In the genomic region with DNA sequence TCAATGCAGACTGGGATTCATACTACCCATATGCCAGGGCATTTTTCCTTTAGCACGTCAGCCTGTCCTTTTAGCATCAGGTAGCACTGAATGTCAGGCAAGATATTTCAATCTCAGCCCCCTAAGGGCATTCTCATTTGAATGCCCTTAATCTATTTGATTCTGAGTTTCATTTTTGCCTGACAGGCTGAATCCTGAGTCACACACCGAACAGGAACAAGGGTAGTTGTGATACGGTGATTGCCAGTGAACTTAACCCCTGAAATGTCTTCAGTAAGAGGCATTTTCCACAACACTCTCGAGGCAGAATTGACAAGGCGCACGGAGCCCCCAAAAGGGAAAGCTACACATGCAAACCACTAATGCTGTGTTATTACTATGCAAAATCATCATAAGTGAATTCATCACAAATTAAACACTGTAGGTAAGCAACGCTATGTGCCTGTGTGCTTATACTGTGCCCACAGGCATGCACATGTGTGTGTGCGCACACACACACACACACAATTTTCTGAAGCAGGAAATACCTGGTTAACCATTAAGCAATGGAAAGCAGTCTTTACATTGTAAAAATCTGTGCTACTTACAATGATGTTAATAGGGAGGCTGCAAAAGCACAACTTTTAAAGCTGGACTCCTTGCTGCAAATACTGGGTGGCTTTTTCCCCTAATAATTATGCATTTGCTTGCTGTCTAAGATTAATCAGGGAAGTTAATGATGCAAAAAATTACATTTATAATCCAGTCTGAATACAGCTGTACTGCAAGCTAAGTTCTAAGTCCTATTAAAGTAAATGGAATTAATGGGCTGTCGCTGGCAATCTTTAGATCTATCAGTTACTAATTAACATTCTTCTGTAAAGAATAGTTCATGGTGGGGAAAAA, we compare ENCODE assay signal across 3 cellular contexts.
TF ChIP-seq lines count a peak whose summit lies in the region.

No MANE protein-coding gene starts in this region.

TF ChIP-seq in SK-N-SH treated with all-trans-retinoic acid at 6 μM for 48 hours, 23 proteins besides CTCF, POLR2A, EP300 and RAD21:
- TF ChIP-seq ISL1 (CRISPR knock-in tag; IDR thresholded peaks at IDR 0.05) (peak; percentile 44; the same call in 1 of the 2 replicates), RARB (CRISPR knock-in tag; IDR thresholded peaks at IDR 0.05) (no peak)

TF ChIP-seq in SK-N-SH, 30 proteins besides CTCF, POLR2A, EP300 and RAD21:
- TF ChIP-seq ELF1 (IDR thresholded peaks at IDR 0.05) (no peak), TCF12 (IDR thresholded peaks at IDR 0.05) (no peak), SMC3 (IDR thresholded peaks at IDR 0.05; ENCODE audit: low read depth, low read length) (no peak), POLR2AphosphoS5 (IDR thresholded peaks at IDR 0.05; ENCODE audit: low read depth, low read length) (no peak), GABPA (IDR thresholded peaks at IDR 0.05; ENCODE audit: low read depth) (no peak), FOXJ3 (CRISPR knock-in tag; IDR thresholded peaks at IDR 0.05) (no peak), TEAD4 (IDR thresholded peaks at IDR 0.05; ENCODE audit: borderline replicate concordance, insufficient read depth) (no peak), FOXM1 (IDR thresholded peaks at IDR 0.05; ENCODE audit: low read depth) (no peak), RCOR1 (IDR thresholded peaks at IDR 0.05; ENCODE audit: low read length) (no peak), SIN3A (IDR thresholded peaks at IDR 0.05; ENCODE audit: borderline replicate concordance, low read depth, low read length) (no peak), CHD2 (IDR thresholded peaks at IDR 0.05; ENCODE audit: low read length, partially characterized antibody) (no peak), EZH2phosphoT487 (IDR thresholded peaks at IDR 0.05; ENCODE audit: borderline replicate concordance, low read depth) (no peak), NFIC (IDR thresholded peaks at IDR 0.05; ENCODE audit: borderline replicate concordance) (no peak)
- TF ChIP-seq, protein P1, sequence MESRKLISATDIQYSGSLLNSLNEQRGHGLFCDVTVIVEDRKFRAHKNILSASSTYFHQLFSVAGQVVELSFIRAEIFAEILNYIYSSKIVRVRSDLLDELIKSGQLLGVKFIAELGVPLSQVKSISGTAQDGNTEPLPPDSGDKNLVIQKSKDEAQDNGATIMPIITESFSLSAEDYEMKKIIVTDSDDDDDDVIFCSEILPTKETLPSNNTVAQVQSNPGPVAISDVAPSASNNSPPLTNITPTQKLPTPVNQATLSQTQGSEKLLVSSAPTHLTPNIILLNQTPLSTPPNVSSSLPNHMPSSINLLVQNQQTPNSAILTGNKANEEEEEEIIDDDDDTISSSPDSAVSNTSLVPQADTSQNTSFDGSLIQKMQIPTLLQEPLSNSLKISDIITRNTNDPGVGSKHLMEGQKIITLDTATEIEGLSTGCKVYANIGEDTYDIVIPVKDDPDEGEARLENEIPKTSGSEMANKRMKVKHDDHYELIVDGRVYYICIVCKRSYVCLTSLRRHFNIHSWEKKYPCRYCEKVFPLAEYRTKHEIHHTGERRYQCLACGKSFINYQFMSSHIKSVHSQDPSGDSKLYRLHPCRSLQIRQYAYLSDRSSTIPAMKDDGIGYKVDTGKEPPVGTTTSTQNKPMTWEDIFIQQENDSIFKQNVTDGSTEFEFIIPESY (IDR thresholded peaks at IDR 0.05; ENCODE audit: borderline replicate concordance, low read depth) = no peak
- TF ChIP-seq, protein P2, sequence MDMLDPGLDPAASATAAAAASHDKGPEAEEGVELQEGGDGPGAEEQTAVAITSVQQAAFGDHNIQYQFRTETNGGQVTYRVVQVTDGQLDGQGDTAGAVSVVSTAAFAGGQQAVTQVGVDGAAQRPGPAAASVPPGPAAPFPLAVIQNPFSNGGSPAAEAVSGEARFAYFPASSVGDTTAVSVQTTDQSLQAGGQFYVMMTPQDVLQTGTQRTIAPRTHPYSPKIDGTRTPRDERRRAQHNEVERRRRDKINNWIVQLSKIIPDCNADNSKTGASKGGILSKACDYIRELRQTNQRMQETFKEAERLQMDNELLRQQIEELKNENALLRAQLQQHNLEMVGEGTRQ (IDR thresholded peaks at IDR 0.05; ENCODE audit: borderline replicate concordance, low read depth, low read length) = no peak
- TF ChIP-seq, protein P3, sequence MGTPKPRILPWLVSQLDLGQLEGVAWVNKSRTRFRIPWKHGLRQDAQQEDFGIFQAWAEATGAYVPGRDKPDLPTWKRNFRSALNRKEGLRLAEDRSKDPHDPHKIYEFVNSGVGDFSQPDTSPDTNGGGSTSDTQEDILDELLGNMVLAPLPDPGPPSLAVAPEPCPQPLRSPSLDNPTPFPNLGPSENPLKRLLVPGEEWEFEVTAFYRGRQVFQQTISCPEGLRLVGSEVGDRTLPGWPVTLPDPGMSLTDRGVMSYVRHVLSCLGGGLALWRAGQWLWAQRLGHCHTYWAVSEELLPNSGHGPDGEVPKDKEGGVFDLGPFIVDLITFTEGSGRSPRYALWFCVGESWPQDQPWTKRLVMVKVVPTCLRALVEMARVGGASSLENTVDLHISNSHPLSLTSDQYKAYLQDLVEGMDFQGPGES (IDR thresholded peaks at IDR 0.05; ENCODE audit: low read depth, low read length) = no peak

TF ChIP-seq in H1, 55 proteins besides CTCF, POLR2A, EP300 and RAD21:
- no peak for TF ChIP-seq JUN (IDR thresholded peaks at IDR 0.05; ENCODE audit: low read depth, low read length)
- TF ChIP-seq FOSL1 (IDR thresholded peaks at IDR 0.05; ENCODE audit: insufficient read depth, low read depth, low read length) = no peak
- no peak for TF ChIP-seq RNF2 (IDR thresholded peaks at IDR 0.05; ENCODE audit: borderline replicate concordance, low read depth, low read length, missing control alignments, poor library complexity, severe bottlenecking)
- TF ChIP-seq BRCA1 (IDR thresholded peaks at IDR 0.05; ENCODE audit: low read depth, low read length) = no peak
- TF ChIP-seq CEBPB (IDR thresholded peaks at IDR 0.05; ENCODE audit: low read depth, low read length) = no peak
- no peak for TF ChIP-seq BACH1 (IDR thresholded peaks at IDR 0.05; ENCODE audit: low read length)
- no peak for TF ChIP-seq RBBP5 (IDR thresholded peaks at IDR 0.05; ENCODE audit: borderline replicate concordance, low read depth, low read length)
- TF ChIP-seq PHF8 (conservative IDR thresholded peaks at IDR 0.05; ENCODE audit: low read depth, low read length) = no peak
- TF ChIP-seq TEAD4 (IDR thresholded peaks at IDR 0.05; ENCODE audit: low read depth, low read length) = no peak
- TF ChIP-seq, protein P4, sequence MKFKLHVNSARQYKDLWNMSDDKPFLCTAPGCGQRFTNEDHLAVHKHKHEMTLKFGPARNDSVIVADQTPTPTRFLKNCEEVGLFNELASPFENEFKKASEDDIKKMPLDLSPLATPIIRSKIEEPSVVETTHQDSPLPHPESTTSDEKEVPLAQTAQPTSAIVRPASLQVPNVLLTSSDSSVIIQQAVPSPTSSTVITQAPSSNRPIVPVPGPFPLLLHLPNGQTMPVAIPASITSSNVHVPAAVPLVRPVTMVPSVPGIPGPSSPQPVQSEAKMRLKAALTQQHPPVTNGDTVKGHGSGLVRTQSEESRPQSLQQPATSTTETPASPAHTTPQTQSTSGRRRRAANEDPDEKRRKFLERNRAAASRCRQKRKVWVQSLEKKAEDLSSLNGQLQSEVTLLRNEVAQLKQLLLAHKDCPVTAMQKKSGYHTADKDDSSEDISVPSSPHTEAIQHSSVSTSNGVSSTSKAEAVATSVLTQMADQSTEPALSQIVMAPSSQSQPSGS (IDR thresholded peaks at IDR 0.05; ENCODE audit: low read length) = no peak
- TF ChIP-seq POLR2AphosphoS5 (IDR thresholded peaks at IDR 0.05; ENCODE audit: low read depth, low read length) = no peak
- no peak for TF ChIP-seq HDAC6 (IDR thresholded peaks at IDR 0.05; ENCODE audit: low read depth, low read length)
- TF ChIP-seq CHD2 (IDR thresholded peaks at IDR 0.05; ENCODE audit: low read length) = no peak
- TF ChIP-seq, protein P5, sequence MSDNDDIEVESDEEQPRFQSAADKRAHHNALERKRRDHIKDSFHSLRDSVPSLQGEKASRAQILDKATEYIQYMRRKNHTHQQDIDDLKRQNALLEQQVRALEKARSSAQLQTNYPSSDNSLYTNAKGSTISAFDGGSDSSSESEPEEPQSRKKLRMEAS (IDR thresholded peaks at IDR 0.05) = no peak
- TF ChIP-seq EGR1 (IDR thresholded peaks at IDR 0.05; ENCODE audit: borderline replicate concordance, low read depth, low read length) = no peak
- TF ChIP-seq POU5F1 (IDR thresholded peaks at IDR 0.05; ENCODE audit: low read depth, low read length) = no peak
- TF ChIP-seq CBX8 (IDR thresholded peaks at IDR 0.05; ENCODE audit: borderline replicate concordance, low read depth, low read length) = no peak
- TF ChIP-seq SP4 (IDR thresholded peaks at IDR 0.05; ENCODE audit: low read length) = no peak
- TF ChIP-seq, protein P6, sequence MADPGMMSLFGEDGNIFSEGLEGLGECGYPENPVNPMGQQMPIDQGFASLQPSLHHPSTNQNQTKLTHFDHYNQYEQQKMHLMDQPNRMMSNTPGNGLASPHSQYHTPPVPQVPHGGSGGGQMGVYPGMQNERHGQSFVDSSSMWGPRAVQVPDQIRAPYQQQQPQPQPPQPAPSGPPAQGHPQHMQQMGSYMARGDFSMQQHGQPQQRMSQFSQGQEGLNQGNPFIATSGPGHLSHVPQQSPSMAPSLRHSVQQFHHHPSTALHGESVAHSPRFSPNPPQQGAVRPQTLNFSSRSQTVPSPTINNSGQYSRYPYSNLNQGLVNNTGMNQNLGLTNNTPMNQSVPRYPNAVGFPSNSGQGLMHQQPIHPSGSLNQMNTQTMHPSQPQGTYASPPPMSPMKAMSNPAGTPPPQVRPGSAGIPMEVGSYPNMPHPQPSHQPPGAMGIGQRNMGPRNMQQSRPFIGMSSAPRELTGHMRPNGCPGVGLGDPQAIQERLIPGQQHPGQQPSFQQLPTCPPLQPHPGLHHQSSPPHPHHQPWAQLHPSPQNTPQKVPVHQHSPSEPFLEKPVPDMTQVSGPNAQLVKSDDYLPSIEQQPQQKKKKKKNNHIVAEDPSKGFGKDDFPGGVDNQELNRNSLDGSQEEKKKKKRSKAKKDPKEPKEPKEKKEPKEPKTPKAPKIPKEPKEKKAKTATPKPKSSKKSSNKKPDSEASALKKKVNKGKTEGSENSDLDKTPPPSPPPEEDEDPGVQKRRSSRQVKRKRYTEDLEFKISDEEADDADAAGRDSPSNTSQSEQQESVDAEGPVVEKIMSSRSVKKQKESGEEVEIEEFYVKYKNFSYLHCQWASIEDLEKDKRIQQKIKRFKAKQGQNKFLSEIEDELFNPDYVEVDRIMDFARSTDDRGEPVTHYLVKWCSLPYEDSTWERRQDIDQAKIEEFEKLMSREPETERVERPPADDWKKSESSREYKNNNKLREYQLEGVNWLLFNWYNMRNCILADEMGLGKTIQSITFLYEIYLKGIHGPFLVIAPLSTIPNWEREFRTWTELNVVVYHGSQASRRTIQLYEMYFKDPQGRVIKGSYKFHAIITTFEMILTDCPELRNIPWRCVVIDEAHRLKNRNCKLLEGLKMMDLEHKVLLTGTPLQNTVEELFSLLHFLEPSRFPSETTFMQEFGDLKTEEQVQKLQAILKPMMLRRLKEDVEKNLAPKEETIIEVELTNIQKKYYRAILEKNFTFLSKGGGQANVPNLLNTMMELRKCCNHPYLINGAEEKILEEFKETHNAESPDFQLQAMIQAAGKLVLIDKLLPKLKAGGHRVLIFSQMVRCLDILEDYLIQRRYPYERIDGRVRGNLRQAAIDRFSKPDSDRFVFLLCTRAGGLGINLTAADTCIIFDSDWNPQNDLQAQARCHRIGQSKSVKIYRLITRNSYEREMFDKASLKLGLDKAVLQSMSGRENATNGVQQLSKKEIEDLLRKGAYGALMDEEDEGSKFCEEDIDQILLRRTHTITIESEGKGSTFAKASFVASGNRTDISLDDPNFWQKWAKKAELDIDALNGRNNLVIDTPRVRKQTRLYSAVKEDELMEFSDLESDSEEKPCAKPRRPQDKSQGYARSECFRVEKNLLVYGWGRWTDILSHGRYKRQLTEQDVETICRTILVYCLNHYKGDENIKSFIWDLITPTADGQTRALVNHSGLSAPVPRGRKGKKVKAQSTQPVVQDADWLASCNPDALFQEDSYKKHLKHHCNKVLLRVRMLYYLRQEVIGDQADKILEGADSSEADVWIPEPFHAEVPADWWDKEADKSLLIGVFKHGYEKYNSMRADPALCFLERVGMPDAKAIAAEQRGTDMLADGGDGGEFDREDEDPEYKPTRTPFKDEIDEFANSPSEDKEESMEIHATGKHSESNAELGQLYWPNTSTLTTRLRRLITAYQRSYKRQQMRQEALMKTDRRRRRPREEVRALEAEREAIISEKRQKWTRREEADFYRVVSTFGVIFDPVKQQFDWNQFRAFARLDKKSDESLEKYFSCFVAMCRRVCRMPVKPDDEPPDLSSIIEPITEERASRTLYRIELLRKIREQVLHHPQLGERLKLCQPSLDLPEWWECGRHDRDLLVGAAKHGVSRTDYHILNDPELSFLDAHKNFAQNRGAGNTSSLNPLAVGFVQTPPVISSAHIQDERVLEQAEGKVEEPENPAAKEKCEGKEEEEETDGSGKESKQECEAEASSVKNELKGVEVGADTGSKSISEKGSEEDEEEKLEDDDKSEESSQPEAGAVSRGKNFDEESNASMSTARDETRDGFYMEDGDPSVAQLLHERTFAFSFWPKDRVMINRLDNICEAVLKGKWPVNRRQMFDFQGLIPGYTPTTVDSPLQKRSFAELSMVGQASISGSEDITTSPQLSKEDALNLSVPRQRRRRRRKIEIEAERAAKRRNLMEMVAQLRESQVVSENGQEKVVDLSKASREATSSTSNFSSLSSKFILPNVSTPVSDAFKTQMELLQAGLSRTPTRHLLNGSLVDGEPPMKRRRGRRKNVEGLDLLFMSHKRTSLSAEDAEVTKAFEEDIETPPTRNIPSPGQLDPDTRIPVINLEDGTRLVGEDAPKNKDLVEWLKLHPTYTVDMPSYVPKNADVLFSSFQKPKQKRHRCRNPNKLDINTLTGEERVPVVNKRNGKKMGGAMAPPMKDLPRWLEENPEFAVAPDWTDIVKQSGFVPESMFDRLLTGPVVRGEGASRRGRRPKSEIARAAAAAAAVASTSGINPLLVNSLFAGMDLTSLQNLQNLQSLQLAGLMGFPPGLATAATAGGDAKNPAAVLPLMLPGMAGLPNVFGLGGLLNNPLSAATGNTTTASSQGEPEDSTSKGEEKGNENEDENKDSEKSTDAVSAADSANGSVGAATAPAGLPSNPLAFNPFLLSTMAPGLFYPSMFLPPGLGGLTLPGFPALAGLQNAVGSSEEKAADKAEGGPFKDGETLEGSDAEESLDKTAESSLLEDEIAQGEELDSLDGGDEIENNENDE (IDR thresholded peaks at IDR 0.05; ENCODE audit: insufficient replicate concordance, low read length) = no peak
